10 cellular contexts compared by ENCODE assay signal in genomic region chr4:33649015-33649414, GRCh38.
DNase-seq lines count a peak whose midpoint lies in the region; ATAC-seq and TF ChIP-seq lines count a peak whose summit lies in the region.
"Had no signal": no experiment of that assay in that cellular context is flagged by ENCODE, and none has a peak within 500 bp of the region (broad histone marks: within the 10 kb centered on the region; RNA-seq: fewer than 3 reads in every experiment).

No MANE protein-coding gene starts in this region.

- TF ChIP-seq POLR2A in NB4 (IDR thresholded peaks at IDR 0.05; ENCODE audit: extremely low read depth, insufficient read length) (no peak), upper lobe of left lung (IDR thresholded peaks at IDR 0.05) (no peak), prostate gland (IDR thresholded peaks at IDR 0.05) (no peak)

- H3K4me1 ChIP-seq in upper lobe of left lung (no peaks in the 10 kb centered on the region), prostate gland (replicated peaks) (no peaks in the 10 kb centered on the region)
- H3K4me1 ChIP-seq: gastroesophageal sphincter had no signal

- DNase-seq in EH (ENCODE audit: low read depth) (peak; percentile 52), NB4 (ENCODE audit: low read depth) (peak; percentile 28), cardiac fibroblast (ENCODE audit: low read depth in 2 of 2) (peak; percentile 71 to 73), upper lobe of left lung (no peak), ecto neural progenitor cell (ENCODE audit: low spot score) (no peak), prostate gland (ENCODE audit: low spot score) (no peak)
- DNase-seq in activated T-cell treated with anti-CD3 and anti-CD28 coated beads, Interleukin-2, amount 50 U/mL, for 1 hour, result no peak

- H3K9me3 ChIP-seq in upper lobe of left lung, result no peaks in the 10 kb centered on the region
- H3K9me3 ChIP-seq in prostate gland, result no peaks in the 10 kb centered on the region
- H3K9me3 ChIP-seq: gastroesophageal sphincter had no signal

- H3K27ac ChIP-seq in upper lobe of left lung (no peak overlapping the region), prostate gland (no peak overlapping the region)
- H3K27ac ChIP-seq: gastroesophageal sphincter had no signal

- H3K4me3 Mint-ChIP-seq in nephron, result no peak overlapping the region
- H3K4me3 Mint-ChIP-seq: activated naive CD8-positive, alpha-beta T cell had no signal

- WGBS in upper lobe of left lung, 2 donors, result 37 to 54% methylated on average over 2 of the region's 2 CpGs
- WGBS in prostate gland, result 28% methylated on average over 2 of the region's 2 CpGs

- no peaks in the 10 kb centered on the region for H3K36me3 Mint-ChIP-seq in nephron (ENCODE audit: low read depth)
- H3K36me3 Mint-ChIP-seq: activated naive CD8-positive, alpha-beta T cell had no signal

- ATAC-seq in upper lobe of left lung (ENCODE audit: low FRiP score in 2 of 2), result no peak
- ATAC-seq: gastroesophageal sphincter had no signal

- TF ChIP-seq CTCF in NB4 (IDR thresholded peaks at IDR 0.05; ENCODE audit: low read depth, low read length) (no peak), cardiac fibroblast (IDR thresholded peaks at IDR 0.05; ENCODE audit: low read depth, low read length) (peak; percentile 78), nephron (IDR thresholded peaks at IDR 0.05; ENCODE audit: unreplicated experiment in 3 of 3) (peak; percentile 35 to 57 (median 51)), upper lobe of left lung (IDR thresholded peaks at IDR 0.05) (no peak), prostate gland (IDR thresholded peaks at IDR 0.05) (no peak)

- no peaks in the 10 kb centered on the region for H3K9me3 Mint-ChIP-seq in nephron

- TF ChIP-seq EP300 in upper lobe of left lung (IDR thresholded peaks at IDR 0.05), result no peak

- H3K4me1 Mint-ChIP-seq in nephron, result no peaks in the 10 kb centered on the region

- H3K27me3 Mint-ChIP-seq in nephron (ENCODE audit: low read depth), result no peaks in the 10 kb centered on the region
- H3K27me3 Mint-ChIP-seq: activated naive CD8-positive, alpha-beta T cell had no signal

- intact Hi-C loops in prostate gland (cut with DNase I), result no loop called here

- no peaks in the 10 kb centered on the region for H3K27me3 ChIP-seq in upper lobe of left lung
- no peaks in the 10 kb centered on the region for H3K27me3 ChIP-seq in prostate gland (replicated peaks; ENCODE audit: insufficient read depth)
- H3K27me3 ChIP-seq: gastroesophageal sphincter had no signal

- no peak overlapping the region for H3K27ac Mint-ChIP-seq in nephron
- H3K27ac Mint-ChIP-seq: activated naive CD8-positive, alpha-beta T cell had no signal

- H3K36me3 ChIP-seq in upper lobe of left lung (no peaks in the 10 kb centered on the region), prostate gland (no peaks in the 10 kb centered on the region)
- H3K36me3 ChIP-seq: gastroesophageal sphincter had no signal

- H3K4me3 ChIP-seq in NB4 (ENCODE audit: low read depth, low read length) (no peak overlapping the region), cardiac fibroblast (replicated peaks in 1 of 2; ENCODE audit: low read depth in 2 of 2, low read length in 2 of 2) (no peak overlapping the region), upper lobe of left lung (no peak overlapping the region), prostate gland (no peak overlapping the region)
- H3K4me3 ChIP-seq: gastroesophageal sphincter had no signal

Comparison
In these comparisons a context has a peak if more than half of its experiments do, and no peak if none do; other contexts are left out.
1. DNase-seq: peak in EH (single experiment), NB4 (single experiment) and cardiac fibroblast (2 of 2); none in upper lobe of left lung (0 of 2), activated T-cell treated with anti-CD3 and anti-CD28 coated beads, Interleukin-2, amount 50 U/mL, for 1 hour (single experiment), ecto neural progenitor cell (single experiment) and prostate gland (single experiment).
2. CTCF ChIP-seq: peak in cardiac fibroblast (single experiment) and nephron (3 of 3); none in NB4 (single experiment), upper lobe of left lung (0 of 6) and prostate gland (0 of 4).